ENCODE assay signal across 21 cellular contexts in the genomic region with DNA sequence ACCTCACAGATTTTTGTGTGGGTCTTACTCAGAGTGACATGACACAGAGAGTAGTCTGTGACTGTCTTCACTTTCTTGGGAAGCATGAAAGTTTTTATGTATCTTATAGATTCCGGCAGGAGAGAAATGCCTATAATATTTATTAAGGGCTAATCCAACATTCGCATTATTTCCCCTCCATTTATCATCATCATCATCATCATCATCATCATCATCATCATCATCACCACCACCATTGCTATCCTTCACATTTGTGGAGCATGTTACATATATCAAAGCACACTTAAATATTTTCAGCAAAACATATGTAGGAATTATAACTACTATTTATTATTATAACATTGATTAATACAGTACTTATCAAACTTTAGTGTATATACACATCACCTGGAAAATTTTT.
DNase-seq lines count a peak whose midpoint lies in the region; ATAC-seq, FAIRE-seq and TF ChIP-seq lines count a peak whose summit lies in the region.
"Had no signal": no experiment of that assay in that cellular context is flagged by ENCODE, and none has a peak within 500 bp of the region (broad histone marks: within the 10 kb centered on the region; RNA-seq: fewer than 3 reads in every experiment).

No MANE protein-coding gene starts in this region.

- H3K27ac Mint-ChIP-seq in glutamatergic neuron (ENCODE audit: unreplicated experiment), result peak overlapping the region; percentile 64
- H3K27ac Mint-ChIP-seq: B cell; CD4-positive, alpha-beta T cell; CD8-positive, alpha-beta T cell had no signal

- H4K20me1 ChIP-seq in HepG2 (ENCODE audit: insufficient read depth, low read length), result no peaks in the 10 kb centered on the region
- H4K20me1 ChIP-seq: BLaER1 treated with 17β-estradiol and CSF1 and Interleukin-3, amounts not matched to agents 10 nM and 100 nM had no signal

- TF ChIP-seq CTCF in HepG2 (CRISPR knock-in tag; IDR thresholded peaks at IDR 0.05), result no peak
- TF ChIP-seq CTCF in right lobe of liver (IDR thresholded peaks at IDR 0.05), result no peak
- no peak for TF ChIP-seq CTCF in glutamatergic neuron (IDR thresholded peaks at IDR 0.05; ENCODE audit: partially characterized antibody, unreplicated experiment)
- TF ChIP-seq CTCF in psoas muscle (IDR thresholded peaks at IDR 0.05), result no peak

- peak overlapping the region; percentile 39 for H3K4me3 Mint-ChIP-seq in glutamatergic neuron (ENCODE audit: unreplicated experiment)
- H3K4me3 Mint-ChIP-seq: B cell; CD4-positive, alpha-beta T cell; CD8-positive, alpha-beta T cell had no signal

- H3K4me3 ChIP-seq in HepG2 (replicated peaks in 1 of 3; ENCODE audit: insufficient read depth in 1 of 3, low read depth in 2 of 3, low read length in 3 of 3) (no peak overlapping the region), right lobe of liver (no peak overlapping the region), psoas muscle (no peak overlapping the region)
- H3K4me3 ChIP-seq: A549; BLaER1 treated with 17β-estradiol and CSF1 and Interleukin-3, amounts not matched to agents 10 nM and 100 nM had no signal

- H3K27ac ChIP-seq in HepG2 (ENCODE audit: extremely low read length, insufficient read depth, low read length) (no peak overlapping the region), right lobe of liver (no peak overlapping the region), psoas muscle (peak overlapping the region; percentile 69)
- H3K27ac ChIP-seq: 22Rv1; A549; BLaER1 treated with 17β-estradiol and CSF1 and Interleukin-3, amounts not matched to agents 10 nM and 100 nM; C4-2B had no signal

- TF ChIP-seq POLR2A in HepG2 (IDR thresholded peaks at IDR 0.05; ENCODE audit: insufficient read depth in 1 of 2, low read depth in 2 of 2, low read length in 2 of 2) (no peak), right lobe of liver (IDR thresholded peaks at IDR 0.05) (no peak)

- no peaks in the 10 kb centered on the region for H3K79me2 ChIP-seq in HepG2 (ENCODE audit: insufficient read depth, low read length)

- DNase-seq in HepG2 (ENCODE audit: low spot score) (no peak), right lobe of liver (no peak), glutamatergic neuron (no peak), psoas muscle (no peak), NCI-H2107 treated with DMSO at 0.1 percent for 48 hours (lab: John Stamatoyannopoulos, UW; ENCODE audit: unreplicated experiment) (no peak)
- DNase-seq: Caco-2; Calu3; CD4-positive, alpha-beta T cell; CD8-positive, alpha-beta T cell; DMS79 treated with DMSO at 0.1 percent for 48 hours; GF-D8 had no signal

- TF ChIP-seq RAD21 in HepG2 (CRISPR knock-in tag; IDR thresholded peaks at IDR 0.05), result no peak

- no peak overlapping the region for H3K9ac ChIP-seq in HepG2 (ENCODE audit: insufficient read depth, low read depth, low read length)
- H3K9ac ChIP-seq: BLaER1 treated with 17β-estradiol and CSF1 and Interleukin-3, amounts not matched to agents 10 nM and 100 nM had no signal

- FAIRE-seq in HepG2 (lab: Jason Lieb, UNC), result no peak
- FAIRE-seq: A549, D721Med, G401.6, GM12891 had no signal

- in situ Hi-C loops in HepG2 (cut with HindIII; ENCODE audit: extremely low pct_ligation_motif_present, low pct_unique_long_range_greater_than_20kb), result no loop called here

- H3K27me3 ChIP-seq in HepG2 (ENCODE audit: control insufficient read depth in 1 of 2, insufficient read depth in 2 of 2, low read length in 2 of 2) (no peaks in the 10 kb centered on the region), right lobe of liver (no peaks in the 10 kb centered on the region), psoas muscle (ENCODE audit: insufficient read depth in 3 of 3, low read length in 2 of 3) (no peaks in the 10 kb centered on the region)
- H3K27me3 ChIP-seq: BLaER1 treated with 17β-estradiol and CSF1 and Interleukin-3, amounts not matched to agents 10 nM and 100 nM had no signal

- H3K4me2 ChIP-seq in HepG2 (ENCODE audit: low read depth, low read length), result no peak overlapping the region
- H3K4me2 ChIP-seq: A549; BLaER1 treated with 17β-estradiol and CSF1 and Interleukin-3, amounts not matched to agents 10 nM and 100 nM had no signal

- H3K36me3 Mint-ChIP-seq in glutamatergic neuron (ENCODE audit: unreplicated experiment), result no peaks in the 10 kb centered on the region
- H3K36me3 Mint-ChIP-seq: CD8-positive, alpha-beta T cell had no signal

- H3K9me3 ChIP-seq in HepG2 (ENCODE audit: low read length) (no peaks in the 10 kb centered on the region), right lobe of liver (no peaks in the 10 kb centered on the region), psoas muscle (no peaks in the 10 kb centered on the region)
- H3K9me3 ChIP-seq: A549; BLaER1 treated with 17β-estradiol and CSF1 and Interleukin-3, amounts not matched to agents 10 nM and 100 nM; Caco-2 had no signal

- H3K36me3 ChIP-seq in HepG2 (replicated peaks in 1 of 2; ENCODE audit: control insufficient read depth in 1 of 2, insufficient read depth in 2 of 2, low read length in 2 of 2) (no peaks in the 10 kb centered on the region), right lobe of liver (no peaks in the 10 kb centered on the region), psoas muscle (ENCODE audit: insufficient read depth in 1 of 2, low read depth in 1 of 2) (no peaks in the 10 kb centered on the region)
- H3K36me3 ChIP-seq: BLaER1 treated with 17β-estradiol and CSF1 and Interleukin-3, amounts not matched to agents 10 nM and 100 nM had no signal

- no peak overlapping the region for H2AFZ ChIP-seq in HepG2 (ENCODE audit: low read length)

- ATAC-seq in HepG2 (no peak), right lobe of liver (no peak), psoas muscle (no peak), HG03025 (IDR thresholded peaks at IDR 0.05; ENCODE audit: low FRiP score, unreplicated experiment) (no peak), GM21619 (IDR thresholded peaks at IDR 0.05; ENCODE audit: unreplicated experiment) (no peak)
- ATAC-seq: A549; CD8-positive, alpha-beta T cell had no signal

- H3K4me1 Mint-ChIP-seq in glutamatergic neuron (ENCODE audit: low read depth, unreplicated experiment), result peaks cover 37% of the 10 kb centered on the region
- H3K4me1 Mint-ChIP-seq: B cell had no signal

- H3K9me3 Mint-ChIP-seq in glutamatergic neuron (ENCODE audit: unreplicated experiment), result peaks cover 2% of the 10 kb centered on the region
- H3K9me3 Mint-ChIP-seq: CD4-positive, alpha-beta T cell; CD8-positive, alpha-beta T cell had no signal

- TF ChIP-seq EP300 in HepG2 (IDR thresholded peaks at IDR 0.05; ENCODE audit: low read depth in 2 of 2, low read length in 2 of 2) (no peak), HepG2 (CRISPR knock-in tag; IDR thresholded peaks at IDR 0.05; ENCODE audit: borderline replicate concordance) (no peak)

- POLR2A ChIA-PET in HepG2 (lab: Yijun Ruan, JAX), result no interaction called here

- 98% methylated on average over 2 of the region's 2 CpGs for WGBS in HepG2 (ENCODE audit: low lambda C conversion rate)
- WGBS in right lobe of liver (ENCODE audit: insufficient coverage, low coverage, low lambda C conversion rate, missing lambda C conversion rate), result 33% methylated on average over 2 of the region's 2 CpGs
- 49 to 96% (median 79%) methylated on average over 2 of the region's 2 CpGs for WGBS in psoas muscle, 3 donors

- H3K4me1 ChIP-seq in HepG2 (ENCODE audit: insufficient read depth, low read length), result peaks cover 10% of the 10 kb centered on the region
- H3K4me1 ChIP-seq in right lobe of liver, result no peaks in the 10 kb centered on the region
- H3K4me1 ChIP-seq in psoas muscle, result peaks cover 18% of the 10 kb centered on the region
- H3K4me1 ChIP-seq: A549; BLaER1 treated with 17β-estradiol and CSF1 and Interleukin-3, amounts not matched to agents 10 nM and 100 nM; Caco-2 had no signal

- H3K27me3 Mint-ChIP-seq in glutamatergic neuron (ENCODE audit: unreplicated experiment), result peaks cover 3% of the 10 kb centered on the region
- H3K27me3 Mint-ChIP-seq: B cell; CD4-positive, alpha-beta T cell had no signal

- intact Hi-C loops in HepG2 (cut with micrococcal nuclease; ENCODE audit: unreplicated experiment) (no loop called here), right lobe of liver (cut with DNase I) (no loop called here), psoas muscle (cut with DNase I) (loop anchor here in 1 of 2 donors (2.0 to 5.0 kb wide), 2 partner anchors 105 to 398 kb away; a partner anchor contains a TSS)

- BruUV-seq in HepG2 (replicated peaks; lab: Mats Ljungman, UMichigan), result no TSS peak

- CTCF ChIA-PET in HepG2 (lab: Yijun Ruan, JAX; ENCODE audit: low intra/inter-chr PET ratio, low total read pairs), result no interaction called here

TF ChIP-seq in HepG2, 621 proteins besides CTCF, POLR2A, EP300 and RAD21:
- TF ChIP-seq ZNF557 (CRISPR knock-in tag; IDR thresholded peaks at IDR 0.05) (no peak), CREB1 (IDR thresholded peaks at IDR 0.05) (peak; percentile 67), CREB1 (CRISPR knock-in tag; IDR thresholded peaks at IDR 0.05) (no peak), TAF1 (CRISPR knock-in tag; IDR thresholded peaks at IDR 0.05) (no peak), TP53 (CRISPR knock-in tag; conservative IDR thresholded peaks at IDR 0.05) (no peak)
